In genomic region chr15:89112341-89112971, GRCh38 we compare ENCODE assay signal across 1 cellular context.
TF ChIP-seq lines count a peak whose summit lies in the region.

No MANE protein-coding gene starts in this region.

TF ChIP-seq in GM23338, 12 proteins besides CTCF, POLR2A, EP300 and RAD21 (continued from another document):
- TF ChIP-seq ZNF462 (CRISPR knock-in tag; IDR thresholded peaks at IDR 0.05) = no peak
